ENCODE assay signal across 8 cellular contexts in the genomic region with DNA sequence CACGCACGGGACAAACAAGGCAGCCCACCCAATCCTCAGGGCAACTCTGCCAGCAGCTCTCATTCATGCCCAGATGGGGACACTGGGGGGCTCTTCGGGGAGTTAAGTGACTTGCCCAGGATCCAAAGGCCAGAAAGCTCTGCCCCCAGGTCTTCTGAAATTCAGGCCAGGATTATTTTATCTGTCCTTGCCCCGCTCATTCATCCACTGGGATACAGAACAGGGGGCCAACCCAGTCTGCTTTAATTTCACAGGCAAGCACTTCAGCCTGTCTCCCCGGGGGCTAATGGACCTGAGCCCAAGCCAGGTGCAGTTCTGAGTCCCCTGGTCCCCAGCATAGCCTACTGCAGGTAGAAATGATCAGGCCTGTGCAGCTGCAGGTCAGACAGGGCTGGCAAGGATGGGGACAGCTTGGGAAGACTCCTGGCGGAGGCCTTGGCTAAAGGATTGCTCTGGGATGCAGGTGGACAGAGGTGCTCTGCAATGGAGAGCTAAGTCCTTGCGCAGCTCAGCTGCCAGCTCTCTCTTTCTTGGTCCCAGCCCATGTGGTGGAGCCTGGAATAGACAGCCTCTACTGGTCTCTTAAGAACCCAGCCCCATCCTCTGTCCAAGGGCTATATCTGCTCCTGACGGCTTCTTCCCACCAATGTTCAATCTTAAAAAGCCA. TPM values are rescaled to one million over a fixed set of nuclear protein-coding genes. Genes with fewer than 3 reads are reported as not detected.
DNase-seq lines count a peak whose midpoint lies in the region; ATAC-seq and TF ChIP-seq lines count a peak whose summit lies in the region.

No MANE protein-coding gene starts in this region.

- H4K20me1 ChIP-seq in Loucy (ENCODE audit: insufficient read depth, low read length, poor library complexity, severe bottlenecking): peaks cover 3% of the 10 kb centered on the region

- no peak overlapping the region for H3K9ac ChIP-seq in Loucy (ENCODE audit: low read depth, low read length, poor library complexity, severe bottlenecking)

- intact Hi-C loops in CD4-positive, alpha-beta T cell (cut with DNase I, micrococcal nuclease): no loop called here

- H3F3A ChIP-seq in Loucy (ENCODE audit: low read depth): no peaks in the 10 kb centered on the region

- H3K9me3 Mint-ChIP-seq in CD4-positive, alpha-beta T cell: no peaks in the 10 kb centered on the region
- no peaks in the 10 kb centered on the region for H3K9me3 Mint-ChIP-seq in central memory CD8-positive, alpha-beta T cell
- no peaks in the 10 kb centered on the region for H3K9me3 Mint-ChIP-seq in neural crest cell

- H3K27ac ChIP-seq in CD4-positive, alpha-beta T cell (ENCODE audit: low read depth, low read length): no peak overlapping the region

- no peaks in the 10 kb centered on the region for H3K9me2 ChIP-seq in Loucy (replicated peaks; ENCODE audit: low read depth, low read length)

- peak overlapping the region; percentile 71 for H3K4me3 ChIP-seq in Loucy (ENCODE audit: low read length, poor library complexity, severe bottlenecking)

- POLR2A ChIA-PET in CD4-positive, alpha-beta T cell (lab: Charles Lee): interaction anchor here (1.3 to 3.0 kb wide), 8 partner anchors 8 to 197 kb away, joined by 4 to 29 read pairs (median 5); a partner anchor contains a TSS

- no peaks in the 10 kb centered on the region for H3K79me2 ChIP-seq in Loucy (ENCODE audit: insufficient read depth, low read length)

- H2AFZ ChIP-seq in Loucy (ENCODE audit: low read length): no peak overlapping the region

- CTCF ChIA-PET in CD4-positive, alpha-beta T cell (lab: Charles Lee): interaction anchor here (0.6 to 1.3 kb wide), 5 partner anchors 8 to 198 kb away, joined by 3 to 4 read pairs (median 3); a partner anchor contains a TSS

- peaks cover 14% of the 10 kb centered on the region for H3K27me3 Mint-ChIP-seq in CD4-positive, alpha-beta T cell
- no peaks in the 10 kb centered on the region for H3K27me3 Mint-ChIP-seq in central memory CD8-positive, alpha-beta T cell
- H3K27me3 Mint-ChIP-seq in neural crest cell (ENCODE audit: low read depth): peaks cover 59% of the 10 kb centered on the region

- peaks cover 21% of the 10 kb centered on the region; the same call in 1 of the 2 replicates for H3K36me3 ChIP-seq in Loucy (ENCODE audit: insufficient read depth, low read length)

- ATAC-seq in CD4-positive, alpha-beta T cell (ENCODE audit: poor library complexity): no peak
- ATAC-seq in central memory CD8-positive, alpha-beta T cell (replicated peaks; ENCODE audit: extremely low read depth, poor library complexity, severe bottlenecking): no peak
- no peak for ATAC-seq in GM18511 (IDR thresholded peaks at IDR 0.05; ENCODE audit: unreplicated experiment)
- ATAC-seq in HG03025 (IDR thresholded peaks at IDR 0.05; ENCODE audit: low FRiP score, unreplicated experiment): no peak

- peak overlapping the region; percentile 55 for H3K27ac Mint-ChIP-seq in CD4-positive, alpha-beta T cell
- no peak overlapping the region for H3K27ac Mint-ChIP-seq in central memory CD8-positive, alpha-beta T cell (ENCODE audit: low read depth)
- no peak overlapping the region for H3K27ac Mint-ChIP-seq in neural crest cell (ENCODE audit: unreplicated experiment)

- H3K27me3 ChIP-seq in CD4-positive, alpha-beta T cell (ENCODE audit: control insufficient read depth, insufficient read depth, low read length): no peaks in the 10 kb centered on the region
- no peaks in the 10 kb centered on the region for H3K27me3 ChIP-seq in Loucy (ENCODE audit: insufficient read depth, low read length, poor library complexity, severe bottlenecking)

- H3K4me3 Mint-ChIP-seq in CD4-positive, alpha-beta T cell: peak overlapping the region; percentile 79
- peak overlapping the region; percentile 76 for H3K4me3 Mint-ChIP-seq in central memory CD8-positive, alpha-beta T cell
- H3K4me3 Mint-ChIP-seq in neural crest cell: peak overlapping the region; percentile 84

- no peak for TF ChIP-seq CTCF in CD4-positive, alpha-beta T cell (IDR thresholded peaks at IDR 0.05)
- no peak for TF ChIP-seq CTCF in Loucy (conservative IDR thresholded peaks at IDR 0.05; ENCODE audit: low read length)
- peak; percentile 13 for TF ChIP-seq CTCF in neural crest cell (conservative IDR thresholded peaks at IDR 0.05)

- H3K4me1 ChIP-seq in Loucy (ENCODE audit: insufficient read depth, low read length, poor library complexity, severe bottlenecking): peaks cover 3% of the 10 kb centered on the region

- H3K4me2 ChIP-seq in Loucy (ENCODE audit: low read depth, low read length, poor library complexity, severe bottlenecking): peak overlapping the region; percentile 63

- DNase-seq in CD4-positive, alpha-beta T cell: no peak
- DNase-seq in central memory CD8-positive, alpha-beta T cell (ENCODE audit: low spot score in 2 of 2): no peak
- DNase-seq in neural crest cell (ENCODE audit: low read depth, low spot score) (no peak), D341Med (ENCODE audit: low spot score) (no peak), NCI-H1105 treated with DMSO at 0.1 percent for 48 hours (lab: John Stamatoyannopoulos, UW) (no peak)

- no peaks in the 10 kb centered on the region for H3K9me3 ChIP-seq in CD4-positive, alpha-beta T cell (ENCODE audit: control insufficient read depth, low read length)
- H3K9me3 ChIP-seq in Loucy (ENCODE audit: insufficient read depth, low read depth, low read length): no peaks in the 10 kb centered on the region

- H3K4me1 Mint-ChIP-seq in CD4-positive, alpha-beta T cell (ENCODE audit: low read depth): peaks cover 30% of the 10 kb centered on the region
- peaks cover 37% of the 10 kb centered on the region for H3K4me1 Mint-ChIP-seq in central memory CD8-positive, alpha-beta T cell
- H3K4me1 Mint-ChIP-seq in neural crest cell: peaks cover 4% of the 10 kb centered on the region

- H3K36me3 Mint-ChIP-seq in CD4-positive, alpha-beta T cell (ENCODE audit: low read depth): peaks cover 24% of the 10 kb centered on the region
- H3K36me3 Mint-ChIP-seq in central memory CD8-positive, alpha-beta T cell (ENCODE audit: insufficient read depth): peaks cover 10% of the 10 kb centered on the region
- H3K36me3 Mint-ChIP-seq in neural crest cell (ENCODE audit: low read depth): peaks cover 10% of the 10 kb centered on the region

RNA-seq across cellular contexts. Expression of a gene that starts 0.8 kb away (rescaled TPM):
- 1 to 10 TPM; 2.0 to 2.5 TPM for total RNA-seq in CD4-positive, alpha-beta T cell
- total RNA-seq in neural crest cell: 4.5 and 5.1 TPM in 2 replicates

RNA-seq across cellular contexts. Expression of a gene that starts 8.1 kb away (rescaled TPM):
- total RNA-seq in CD4-positive, alpha-beta T cell: 10 to 100 TPM; 32.4 to 34.0 TPM
- 0.68 and 0.70 TPM in 2 replicates for total RNA-seq in neural crest cell

RNA-seq across cellular contexts. Expression of a gene that starts 8.2 kb away (rescaled TPM):
- total RNA-seq in CD4-positive, alpha-beta T cell: 10 to 100 TPM; 11.5 to 11.6 TPM
- 0.44 TPM in 1 of 2 replicates, not detected in the other for total RNA-seq in neural crest cell

RNA-seq across cellular contexts. Expression of a gene that starts 13.0 kb away (rescaled TPM):
- 10 to 100 TPM; 19.7 to 26.1 TPM for total RNA-seq in CD4-positive, alpha-beta T cell
- total RNA-seq in neural crest cell: 1.3 TPM in 1 of 2 replicates, not detected in the other

RNA-seq across cellular contexts. Expression of a gene that starts 18.8 kb away (rescaled TPM):
- total RNA-seq in CD4-positive, alpha-beta T cell: 1 to 10 TPM; 1.1 to 1.2 TPM
- total RNA-seq in neural crest cell: 4.5 and 5.8 TPM in 2 replicates

Comparison
In these comparisons a context has a peak if more than half of its experiments do, and no peak if none do; other contexts are left out.
1. RNA of a gene that starts 8.1 kb away (total RNA-seq): 32.4 to 34.0 TPM in CD4-positive, alpha-beta T cell; 0.68 to 0.70 TPM in neural crest cell; every median in the first group is over 10 times any median in the second.
2. Peak in every context shown above with its lines, with median percentiles within 50 percentile points of each other: H3K4me3 Mint-ChIP-seq.